ENCODE assay signal across 25 cellular contexts in the genomic region with DNA sequence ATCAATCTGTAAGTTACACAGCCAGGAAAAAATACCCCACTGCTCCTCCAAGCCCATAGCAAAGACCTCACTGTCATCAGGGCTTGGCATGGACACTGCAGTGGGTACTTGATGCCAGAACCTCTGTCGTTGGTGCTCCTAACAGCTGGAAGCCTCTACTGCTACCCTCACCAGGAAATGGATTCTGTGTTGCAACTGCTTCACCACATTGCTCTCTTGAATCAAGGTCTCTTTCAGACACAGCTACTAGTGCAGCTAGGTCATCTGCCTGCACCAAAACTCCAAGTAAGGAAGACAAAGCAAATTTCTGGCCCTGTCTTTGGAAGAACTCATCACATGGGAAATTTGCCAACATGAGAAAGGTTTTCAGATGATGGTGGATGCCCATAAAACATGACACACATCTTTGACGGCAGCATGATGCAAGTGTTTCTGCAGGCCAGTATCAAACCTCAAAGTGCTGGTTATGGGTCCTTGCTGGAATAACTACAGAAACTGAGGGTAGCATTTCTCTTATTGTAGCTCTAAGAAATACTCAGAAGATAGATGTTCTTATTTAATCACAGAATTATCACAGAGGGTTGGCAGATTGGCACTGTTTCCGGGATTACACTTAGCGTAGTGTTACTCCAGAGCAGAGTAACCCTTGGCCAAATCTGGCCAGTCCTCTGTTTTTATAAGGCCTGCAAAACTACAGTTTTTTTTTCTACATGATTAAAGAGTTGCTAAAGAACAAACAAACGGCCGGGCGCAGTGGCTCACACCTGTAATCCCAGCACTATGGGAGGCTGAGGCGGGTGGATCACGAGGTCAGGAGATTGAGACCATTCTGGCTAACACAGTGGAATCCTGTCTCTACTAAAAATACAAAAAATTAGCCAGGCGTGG.
"Had no signal": no experiment of that assay in that cellular context is flagged by ENCODE, and none has a peak within 500 bp of the region (broad histone marks: within the 10 kb centered on the region; RNA-seq: fewer than 3 reads in every experiment).

No MANE protein-coding gene starts in this region.

- H3K9me3 Mint-ChIP-seq: activated naive CD4-positive, alpha-beta T cell treated with anti-CD3 and anti-CD28 coated beads, Interleukin-2, amount 50 U/mL, for 72 hours; activated T-helper 1 cell treated with anti-CD3 and anti-CD28 coated beads, Interleukin-12 subunit alpha, Interleukin-12 subunit beta, Interleukin-2, Interleukin-4 antibody, amounts not matched to agents 30 ng/mL and 10 ng/mL and 1 ng/mL, durations not matched to agents 14 hours and 24 hours and 36 hours; stimulated activated effector memory CD8-positive, alpha-beta T cell treated with anti-CD3 and anti-CD28 coated beads, Interleukin-12 subunit alpha, Interleukin-12 subunit beta, amount 100 ng/mL, for 72 hours had no signal

- DNase-seq: activated CD4-positive, alpha-beta T cell treated with anti-CD3 and anti-CD28 coated beads for 36 hours; activated CD4-positive, alpha-beta T cell treated with anti-CD3 and anti-CD28 coated beads, Interleukin-2, amount 50 U/mL, for 48 hours; activated gamma-delta T cell treated with Interleukin-2 at 50 U/mL for 16 hours; amniotic stem cell; dermis blood vessel endothelial cell; effector memory CD4-positive, alpha-beta T cell; esophagus squamous epithelium; mammary epithelial cell; midbrain; nephron progenitor cell; occipital lobe; small intestine; stimulated activated CD4-positive, alpha-beta T cell treated with anti-CD3 and anti-CD28 coated beads, Interleukin-4, amount 100 ng/mL, for 1 hour; stomach; T-helper 2 cell; upper lobe of left lung had no signal

- H3K4me3 ChIP-seq: esophagus squamous epithelium, hepatocyte, prostate gland, right atrium auricular region, stomach, thoracic aorta, upper lobe of left lung had no signal

- H3K4me2 ChIP-seq: hepatocyte had no signal

- H3K4me1 Mint-ChIP-seq: activated CD4-positive, alpha-beta T cell treated with anti-CD3 and anti-CD28 coated beads for 36 hours; stimulated activated effector memory CD8-positive, alpha-beta T cell treated with anti-CD3 and anti-CD28 coated beads, Interleukin-12 subunit alpha, Interleukin-12 subunit beta, amount 100 ng/mL, for 72 hours had no signal

- H3K36me3 Mint-ChIP-seq: activated naive CD4-positive, alpha-beta T cell treated with anti-CD3 and anti-CD28 coated beads, Interleukin-2, amount 50 U/mL, for 72 hours; stimulated activated effector memory CD8-positive, alpha-beta T cell treated with anti-CD3 and anti-CD28 coated beads, Interleukin-12 subunit alpha, Interleukin-12 subunit beta, amount 100 ng/mL, for 72 hours had no signal

- H3K27me3 ChIP-seq: esophagus squamous epithelium, hepatocyte, right atrium auricular region, stomach, upper lobe of left lung had no signal

- H2AFZ ChIP-seq: hepatocyte had no signal

- H3K9me3 ChIP-seq: esophagus squamous epithelium, prostate gland, right atrium auricular region, stomach, thoracic aorta, upper lobe of left lung had no signal

- H3K27ac Mint-ChIP-seq: activated CD4-positive, alpha-beta T cell treated with anti-CD3 and anti-CD28 coated beads for 36 hours; activated T-helper 1 cell treated with anti-CD3 and anti-CD28 coated beads, Interleukin-12 subunit alpha, Interleukin-12 subunit beta, Interleukin-2, Interleukin-4 antibody, amounts not matched to agents 30 ng/mL and 10 ng/mL and 1 ng/mL, durations not matched to agents 14 hours and 24 hours and 36 hours; nephron progenitor cell; stimulated activated effector memory CD8-positive, alpha-beta T cell treated with anti-CD3 and anti-CD28 coated beads, Interleukin-12 subunit alpha, Interleukin-12 subunit beta, amount 100 ng/mL, for 72 hours had no signal

- H3K36me3 ChIP-seq: esophagus squamous epithelium, prostate gland, right atrium auricular region, stomach, thoracic aorta, upper lobe of left lung had no signal

- FAIRE-seq: endothelial cell of umbilical vein, islet of Langerhans, small intestine had no signal

- H3K79me2 ChIP-seq: hepatocyte had no signal

- H3K4me3 Mint-ChIP-seq: activated CD4-positive, alpha-beta T cell treated with anti-CD3 and anti-CD28 coated beads for 36 hours; activated T-helper 1 cell treated with anti-CD3 and anti-CD28 coated beads, Interleukin-12 subunit alpha, Interleukin-12 subunit beta, Interleukin-2, Interleukin-4 antibody, amounts not matched to agents 30 ng/mL and 10 ng/mL and 1 ng/mL, durations not matched to agents 14 hours and 24 hours and 36 hours; nephron progenitor cell; stimulated activated effector memory CD8-positive, alpha-beta T cell treated with anti-CD3 and anti-CD28 coated beads, Interleukin-12 subunit alpha, Interleukin-12 subunit beta, amount 100 ng/mL, for 72 hours had no signal

- H3K4me1 ChIP-seq: esophagus squamous epithelium, prostate gland, right atrium auricular region, stomach, upper lobe of left lung had no signal

- H3K27ac ChIP-seq: esophagus squamous epithelium, hepatocyte, prostate gland, right atrium auricular region, stomach, thoracic aorta, upper lobe of left lung had no signal

- H3K27me3 Mint-ChIP-seq: activated CD4-positive, alpha-beta T cell treated with anti-CD3 and anti-CD28 coated beads for 36 hours had no signal

- ATAC-seq: activated CD4-positive, alpha-beta T cell treated with anti-CD3 and anti-CD28 coated beads for 36 hours; activated naive CD4-positive, alpha-beta T cell treated with anti-CD3 and anti-CD28 coated beads, Interleukin-2, amount 50 U/mL, for 72 hours; stimulated activated effector memory CD8-positive, alpha-beta T cell treated with anti-CD3 and anti-CD28 coated beads, Interleukin-12 subunit alpha, Interleukin-12 subunit beta, amount 100 ng/mL, for 72 hours had no signal
